18 cellular contexts compared by ENCODE assay signal in the genomic region with DNA sequence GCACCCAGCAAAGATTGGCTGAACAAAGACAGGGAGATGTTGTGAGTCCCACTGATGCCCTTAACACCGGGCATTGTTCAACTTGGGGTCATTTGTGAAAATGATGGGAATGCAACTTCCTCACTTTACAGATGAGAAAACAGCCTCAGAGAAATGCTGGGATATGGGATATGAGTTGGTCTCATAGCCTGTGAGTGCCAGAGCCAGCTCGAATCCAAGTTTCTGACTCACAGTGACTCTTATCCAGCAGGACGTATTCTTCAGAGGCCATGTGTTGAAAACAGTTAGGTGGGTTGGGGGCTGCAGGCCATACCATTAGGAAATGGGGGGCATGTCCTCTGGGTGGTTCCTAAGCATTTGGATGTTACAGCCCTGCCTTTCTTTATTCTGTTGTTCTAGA. TPM values are rescaled to one million over a fixed set of nuclear protein-coding genes. Genes with fewer than 3 reads are reported as not detected.
A peak's percentile ranks its signal among the peaks of the same experiment; 100 is the strongest.
DNase-seq lines count a peak whose midpoint lies in the region; ATAC-seq and TF ChIP-seq lines count a peak whose summit lies in the region.
"Had no signal": no experiment of that assay in that cellular context is flagged by ENCODE, and none has a peak within 500 bp of the region (broad histone marks: within the 10 kb centered on the region; RNA-seq: fewer than 3 reads in every experiment).

No MANE protein-coding gene starts in this region.

- no peaks in the 10 kb centered on the region for H3K36me3 Mint-ChIP-seq in H9 (ENCODE audit: insufficient read depth in 1 of 3, low read depth in 3 of 3)
- H3K36me3 Mint-ChIP-seq: activated naive CD8-positive, alpha-beta T cell had no signal

- no peak for TF ChIP-seq POLR2A in Peyer's patch (IDR thresholded peaks at IDR 0.05)

- in situ Hi-C loops in astrocyte of the cerebellum (cut with HindIII; ENCODE audit: low sequenced_read_pairs) = no loop called here

- H3K27ac ChIP-seq in H9 (ENCODE audit: insufficient read length, low read depth, low read length) (no peak overlapping the region), skeletal muscle tissue (ENCODE audit: low read depth, low read length) (peak overlapping the region; percentile 83), MM.1S (ENCODE audit: low read length) (no peak overlapping the region), Peyer's patch (no peak overlapping the region)
- H3K27ac ChIP-seq: HL-60 had no signal

- H3K9ac ChIP-seq in H9 (ENCODE audit: extremely low read depth, insufficient read length, low read length) = no peak overlapping the region
- no peak overlapping the region for H3K9ac ChIP-seq in skeletal muscle tissue (ENCODE audit: low read depth in 1 of 3, low read length in 3 of 3)
- H3K9ac ChIP-seq in MM.1S (ENCODE audit: low read length) = no peak overlapping the region

- no peaks in the 10 kb centered on the region for H3F3A ChIP-seq in MM.1S (ENCODE audit: insufficient read depth, low read length)

- H3K27me3 Mint-ChIP-seq in H9 (ENCODE audit: low read depth) = no peaks in the 10 kb centered on the region
- H3K27me3 Mint-ChIP-seq: activated naive CD8-positive, alpha-beta T cell had no signal

- peaks cover 65 to 73% of the 10 kb centered on the region in 2 experiments for H3K4me1 Mint-ChIP-seq in H9

- no peak overlapping the region for H2AFZ ChIP-seq in H9 (ENCODE audit: low read length)
- H2AFZ ChIP-seq in MM.1S (ENCODE audit: low read length) = no peak overlapping the region

- H3K4me3 Mint-ChIP-seq in H9 = no peak overlapping the region
- H3K4me3 Mint-ChIP-seq: activated naive CD8-positive, alpha-beta T cell; stimulated activated naive CD8-positive, alpha-beta T cell treated with anti-CD3 and anti-CD28 coated beads, Interleukin-15, Interleukin-2, amounts not matched to agents 100 ng/mL and 50 ng/mL, for 24 hours had no signal

- no peak overlapping the region for H3K4me2 ChIP-seq in H9 (ENCODE audit: insufficient read depth, insufficient read length, low read length)
- H3K4me2 ChIP-seq in MM.1S (ENCODE audit: low read depth, low read length) = no peak overlapping the region

- H3K36me3 ChIP-seq in skeletal muscle tissue (ENCODE audit: control insufficient read depth in 3 of 3, insufficient read depth in 3 of 3, low read length in 3 of 3) = no peaks in the 10 kb centered on the region
- no peaks in the 10 kb centered on the region for H3K36me3 ChIP-seq in MM.1S (replicated peaks; ENCODE audit: insufficient read depth, low read length)
- H3K36me3 ChIP-seq in Peyer's patch = no peaks in the 10 kb centered on the region

- TF ChIP-seq CTCF in H9 (conservative IDR thresholded peaks at IDR 0.05) (no peak), astrocyte of the cerebellum (IDR thresholded peaks at IDR 0.05; ENCODE audit: low read depth, low read length, missing control alignments) (no peak), fibroblast of pulmonary artery (IDR thresholded peaks at IDR 0.05; ENCODE audit: low read length, missing control alignments) (no peak), MM.1S (IDR thresholded peaks at IDR 0.05; ENCODE audit: low read length) (no peak), Peyer's patch (IDR thresholded peaks at IDR 0.05) (no peak)

- no peaks in the 10 kb centered on the region for H3K9me2 ChIP-seq in MM.1S (replicated peaks; ENCODE audit: insufficient read depth, low read length)

- no peak overlapping the region for H4K91ac ChIP-seq in H9 (ENCODE audit: insufficient read length, low read depth, low read length)

- peak overlapping the region; percentile 60 for H2AK5ac ChIP-seq in H9 (ENCODE audit: insufficient read length, low read length)

- peak overlapping the region in 1 of 3 experiments; percentile 27; a peak in 1 of 7 replicates for H3K27ac Mint-ChIP-seq in H9
- H3K27ac Mint-ChIP-seq: activated naive CD8-positive, alpha-beta T cell; stimulated activated naive CD8-positive, alpha-beta T cell treated with anti-CD3 and anti-CD28 coated beads, Interleukin-15, Interleukin-2, amounts not matched to agents 100 ng/mL and 50 ng/mL, for 24 hours had no signal

- H3K4ac ChIP-seq in H9 (ENCODE audit: low read depth, low read length) = no peak overlapping the region

- H2BK15ac ChIP-seq in H9 (ENCODE audit: low read depth, low read length) = no peak overlapping the region

- H2BK12ac ChIP-seq in H9 (ENCODE audit: insufficient read length, low read depth, low read length) = no peak overlapping the region

- H2BK20ac ChIP-seq in H9 (ENCODE audit: low read depth, low read length, poor library complexity, severe bottlenecking) = no peak overlapping the region

- H3K14ac ChIP-seq in H9 (ENCODE audit: insufficient read depth, low read length) = no peak overlapping the region

- no peak overlapping the region for H3T11ph ChIP-seq in H9 (ENCODE audit: low read length)

- H3K18ac ChIP-seq in H9 (ENCODE audit: insufficient read length, low read depth, low read length) = no peak overlapping the region

- no peak overlapping the region for H3K23ac ChIP-seq in H9 (ENCODE audit: insufficient read length, low read depth, low read length)

- no peak overlapping the region for H2BK5ac ChIP-seq in H9 (ENCODE audit: insufficient read length, low read length)

- no peak for ATAC-seq in HG03025 (IDR thresholded peaks at IDR 0.05; ENCODE audit: low FRiP score, unreplicated experiment)
- ATAC-seq in GM18858 (IDR thresholded peaks at IDR 0.05; ENCODE audit: unreplicated experiment) = no peak
- ATAC-seq: left lobe of liver had no signal

- H4K20me1 ChIP-seq in H9 (ENCODE audit: control insufficient read depth, insufficient read depth, insufficient read length) = no peaks in the 10 kb centered on the region
- H4K20me1 ChIP-seq in MM.1S (ENCODE audit: insufficient read depth, low read length) = no peaks in the 10 kb centered on the region

- no peaks in the 10 kb centered on the region for H3K23me2 ChIP-seq in H9 (ENCODE audit: insufficient read length, low read depth, low read length, poor library complexity, severe bottlenecking)

- no peak overlapping the region for H4K5ac ChIP-seq in H9 (ENCODE audit: insufficient read length, low read depth, low read length)

- DNase-seq in H9 (no peak), astrocyte of the cerebellum (ENCODE audit: low read depth) (peak; percentile 20), fibroblast of pulmonary artery (ENCODE audit: low read depth) (peak; percentile 49), MM.1S (no peak), Peyer's patch (no peak)
- DNase-seq: AML-193; hypothalamus; KG1; NCI-H1436; stimulated activated CD4-positive, alpha-beta T cell treated with anti-CD3 and anti-CD28 coated beads, Interleukin-12 subunit alpha, Interleukin-12 subunit beta, amount 100 ng/mL, for 4 hours; T-helper 9 cell had no signal

- H3K79me1 ChIP-seq in H9 (ENCODE audit: insufficient read depth, low read depth, low read length, poor library complexity, severe bottlenecking) = no peaks in the 10 kb centered on the region

- no peak overlapping the region for H2BK120ac ChIP-seq in H9 (ENCODE audit: low read depth, low read length, poor library complexity, severe bottlenecking)

- H3K9me3 Mint-ChIP-seq in H9 = no peaks in the 10 kb centered on the region
- H3K9me3 Mint-ChIP-seq: stimulated activated naive CD8-positive, alpha-beta T cell treated with anti-CD3 and anti-CD28 coated beads, Interleukin-15, Interleukin-2, amounts not matched to agents 100 ng/mL and 50 ng/mL, for 24 hours had no signal

- H3K4me1 ChIP-seq in H9 (ENCODE audit: insufficient read depth, low read length) (peaks cover 10% of the 10 kb centered on the region; the same call in 1 of the 2 replicates), skeletal muscle tissue (ENCODE audit: control insufficient read depth in 3 of 3, insufficient read depth in 3 of 3, low read length in 3 of 3) (peaks cover 50 to 64% (median 63%) of the 10 kb centered on the region in 3 donors), MM.1S (ENCODE audit: low read length) (no peaks in the 10 kb centered on the region), Peyer's patch (no peaks in the 10 kb centered on the region)

- H3K4me3 ChIP-seq in astrocyte of the cerebellum (ENCODE audit: low read depth, low read length) = no peak overlapping the region
- H3K4me3 ChIP-seq in fibroblast of pulmonary artery (replicated peaks; ENCODE audit: low read depth, low read length) = no peak overlapping the region
- peak overlapping the region in 1 of 3 donors; percentile 10 for H3K4me3 ChIP-seq in skeletal muscle tissue (ENCODE audit: low read length in 3 of 3)
- no peak overlapping the region for H3K4me3 ChIP-seq in MM.1S (ENCODE audit: low read length)
- H3K4me3 ChIP-seq in Peyer's patch = no peak overlapping the region

- H3K27me3 ChIP-seq in H9 (ENCODE audit: insufficient read depth, low read length) = no peaks in the 10 kb centered on the region
- H3K27me3 ChIP-seq in skeletal muscle tissue (ENCODE audit: control insufficient read depth in 3 of 3, insufficient read depth in 3 of 3, low read length in 3 of 3) = no peaks in the 10 kb centered on the region
- no peaks in the 10 kb centered on the region for H3K27me3 ChIP-seq in MM.1S (replicated peaks; ENCODE audit: insufficient read depth, low read length)
- no peaks in the 10 kb centered on the region for H3K27me3 ChIP-seq in Peyer's patch

- H3K9me3 ChIP-seq in H9 (ENCODE audit: control insufficient read depth, low read depth, low read length) = no peaks in the 10 kb centered on the region
- no peaks in the 10 kb centered on the region for H3K9me3 ChIP-seq in skeletal muscle tissue (ENCODE audit: control insufficient read depth in 3 of 3, low read length in 3 of 3)
- H3K9me3 ChIP-seq in MM.1S (replicated peaks; ENCODE audit: insufficient read depth, low read length) = no peaks in the 10 kb centered on the region
- H3K9me3 ChIP-seq in Peyer's patch = no peaks in the 10 kb centered on the region

- no peak overlapping the region for H3K56ac ChIP-seq in H9 (ENCODE audit: insufficient read length, low read depth, low read length)

- H3K79me2 ChIP-seq in H9 (ENCODE audit: insufficient read depth, low read length) (0 out of 2 replicates have a peak, but pooled peaks cover 1% of the 10 kb centered on the region), MM.1S (ENCODE audit: low read length) (no peaks in the 10 kb centered on the region)

- no peak overlapping the region for H4K8ac ChIP-seq in H9 (replicated peaks; ENCODE audit: insufficient read length, low read depth, low read length)

- WGBS in H9 (ENCODE audit: extremely low coverage, insufficient read length, low lambda C conversion rate) = no CpG with 5 or more reads among the region's 3 CpGs

RNA-seq across cellular contexts. Expression of a gene that starts 45.2 kb away (rescaled TPM):
- total RNA-seq in H9 (2021) (17.2 and 18.6 TPM in 2 replicates), skeletal muscle tissue (16.2 TPM), Peyer's patch (100 to 1,000 TPM in 1 of 4 donors, 10 to 100 TPM in 3; 46.9 to 108 (median 61.5) TPM)

Comparison
In these comparisons a context has a peak if more than half of its experiments do, and no peak if none do; other contexts are left out.
1. DNase-seq: peak in astrocyte of the cerebellum (single experiment) and fibroblast of pulmonary artery (single experiment); none in H9 (single experiment), MM.1S (single experiment) and Peyer's patch (0 of 3).